In the genomic region with DNA sequence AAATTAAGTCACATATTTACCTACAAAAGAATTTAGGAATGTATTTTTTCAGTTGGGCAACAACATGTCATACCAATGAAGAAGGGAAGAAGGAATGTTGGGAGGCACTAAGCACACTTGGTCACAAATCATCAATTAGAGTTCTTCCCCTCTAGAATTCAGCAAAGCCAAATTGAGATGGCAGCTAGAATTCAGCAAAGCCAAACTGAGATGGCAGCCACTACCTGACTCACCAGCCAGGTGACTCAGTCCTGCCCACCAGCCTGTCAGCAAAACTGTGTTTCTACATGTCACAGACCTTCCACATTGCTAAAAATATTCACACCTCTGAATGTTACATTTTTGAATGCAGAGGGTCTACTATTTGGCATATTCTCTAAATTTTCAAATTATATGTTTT, we compare ENCODE assay signal across 12 cellular contexts.
DNase-seq lines count a peak whose midpoint lies in the region; ATAC-seq, FAIRE-seq and TF ChIP-seq lines count a peak whose summit lies in the region.
"Had no signal": no experiment of that assay in that cellular context is flagged by ENCODE, and none has a peak within 500 bp of the region (broad histone marks: within the 10 kb centered on the region; RNA-seq: fewer than 3 reads in every experiment).

No MANE protein-coding gene starts in this region.

- no peak for TF ChIP-seq CTCF in prostate gland (IDR thresholded peaks at IDR 0.05)

- TF ChIP-seq POLR2A in prostate gland (IDR thresholded peaks at IDR 0.05), result no peak

- intact Hi-C loops in prostate gland (cut with DNase I), result no loop called here

- DNase-seq in activated T-cell treated with anti-CD3 and anti-CD28 coated beads for 48 hours (ENCODE audit: low read depth) (peak; percentile 15), activated T-cell treated with anti-CD3 and anti-CD28 coated beads for 4 hours (no peak), urothelium cell line (ENCODE audit: low spot score) (peak; percentile 33), prostate gland (ENCODE audit: low spot score) (no peak), AG20443 (ENCODE audit: low spot score) (no peak), NCI-H510A treated with DMSO at 0.1 percent for 48 hours (lab: John Stamatoyannopoulos, UW) (no peak)
- DNase-seq in activated naive CD8-positive, alpha-beta T cell treated with anti-CD3 and anti-CD28 coated beads, Interleukin-2, amount 50 U/mL, for 24 hours, result peak; percentile 4
- DNase-seq: DMS53, GOT3, ovary had no signal

- no peak overlapping the region for H3K4me3 Mint-ChIP-seq in activated naive CD8-positive, alpha-beta T cell treated with anti-CD3 and anti-CD28 coated beads, Interleukin-2, amount 50 U/mL, for 24 hours

- no peaks in the 10 kb centered on the region for H3K4me1 Mint-ChIP-seq in activated naive CD8-positive, alpha-beta T cell treated with anti-CD3 and anti-CD28 coated beads, Interleukin-2, amount 50 U/mL, for 24 hours

- H3K4me1 ChIP-seq in prostate gland (replicated peaks), result no peaks in the 10 kb centered on the region

- H3K27ac ChIP-seq in skin epidermis (peak overlapping the region in 12 of 21 experiments; percentile 14 to 72 (median 50)), prostate gland (no peak overlapping the region)
- H3K27ac ChIP-seq: ovary had no signal

- H3K27ac Mint-ChIP-seq in activated naive CD8-positive, alpha-beta T cell treated with anti-CD3 and anti-CD28 coated beads, Interleukin-2, amount 50 U/mL, for 24 hours, result no peak overlapping the region

- H3K36me3 Mint-ChIP-seq in activated naive CD8-positive, alpha-beta T cell treated with anti-CD3 and anti-CD28 coated beads, Interleukin-2, amount 50 U/mL, for 24 hours (ENCODE audit: low read depth), result no peaks in the 10 kb centered on the region

- H3K9me3 Mint-ChIP-seq in activated naive CD8-positive, alpha-beta T cell treated with anti-CD3 and anti-CD28 coated beads, Interleukin-2, amount 50 U/mL, for 24 hours, result no peaks in the 10 kb centered on the region

- H3K4me3 ChIP-seq in skin epidermis (no peak overlapping the region), prostate gland (no peak overlapping the region)
- H3K4me3 ChIP-seq: ovary had no signal

- H3K9me3 ChIP-seq in prostate gland, result no peaks in the 10 kb centered on the region
- H3K9me3 ChIP-seq: ovary had no signal

- FAIRE-seq in urothelium cell line (lab: Jason Lieb, UNC), result no peak
- FAIRE-seq: GM12892 had no signal

- H3K27me3 Mint-ChIP-seq in activated naive CD8-positive, alpha-beta T cell treated with anti-CD3 and anti-CD28 coated beads, Interleukin-2, amount 50 U/mL, for 24 hours, result peaks cover 5% of the 10 kb centered on the region

- H3K27me3 ChIP-seq in prostate gland (replicated peaks; ENCODE audit: insufficient read depth), result no peaks in the 10 kb centered on the region
- H3K27me3 ChIP-seq: ovary had no signal

- H3K36me3 ChIP-seq in prostate gland, result no peaks in the 10 kb centered on the region
- H3K36me3 ChIP-seq: ovary had no signal

- ATAC-seq in activated naive CD8-positive, alpha-beta T cell treated with anti-CD3 and anti-CD28 coated beads, Interleukin-2, amount 50 U/mL, for 24 hours, result peak; percentile 65

Comparison
In these comparisons a context has a peak if more than half of its experiments do, and no peak if none do; other contexts are left out.
1. DNase-seq: peak in activated T-cell treated with anti-CD3 and anti-CD28 coated beads for 48 hours (single experiment), activated naive CD8-positive, alpha-beta T cell treated with anti-CD3 and anti-CD28 coated beads, Interleukin-2, amount 50 U/mL, for 24 hours (single experiment) and urothelium cell line (single experiment); none in activated T-cell treated with anti-CD3 and anti-CD28 coated beads for 4 hours (single experiment), prostate gland (single experiment), AG20443 (single experiment) and NCI-H510A treated with DMSO at 0.1 percent for 48 hours (single experiment).
2. H3K27ac ChIP-seq: peak in skin epidermis (12 of 21); none in prostate gland (0 of 2).